21 cellular contexts compared by ENCODE assay signal in the genomic region with DNA sequence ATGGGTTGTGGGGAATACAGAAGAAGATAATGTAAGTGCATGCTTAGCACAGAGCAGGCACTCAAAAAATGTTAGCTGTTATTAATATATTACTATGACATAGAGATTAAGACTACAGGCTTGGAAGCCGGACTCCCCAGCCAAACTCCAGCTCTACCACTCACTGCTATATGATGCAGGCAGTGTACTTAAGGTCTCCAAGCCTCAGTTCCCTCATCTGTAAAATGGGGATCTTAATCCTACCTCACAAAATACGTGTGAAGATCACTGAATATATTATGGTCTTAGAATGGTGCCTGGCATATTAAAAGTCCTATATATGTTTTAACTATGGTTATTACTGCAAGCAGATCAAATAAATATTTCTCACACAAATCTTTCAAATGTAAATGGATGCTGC. TPM values are rescaled to one million over a fixed set of nuclear protein-coding genes. Genes with fewer than 3 reads are reported as not detected.
DNase-seq lines count a peak whose midpoint lies in the region; ATAC-seq, FAIRE-seq and TF ChIP-seq lines count a peak whose summit lies in the region.
"Had no signal": no experiment of that assay in that cellular context is flagged by ENCODE, and none has a peak within 500 bp of the region (broad histone marks: within the 10 kb centered on the region; RNA-seq: fewer than 3 reads in every experiment).

No MANE protein-coding gene starts in this region.

- intact Hi-C loops in Right ventricle myocardium superior (cut with DNase I) = no loop called here
- intact Hi-C loops in right cardiac atrium (cut with DNase I) = loop anchor here in 1 of 4 donors (5.0 kb wide), 1 partner anchor 38 kb away; no protein-coding TSS in a partner anchor
- intact Hi-C loops in GM12878 (cut with micrococcal nuclease; ENCODE audit: unreplicated experiment) = loop anchor here (1.0 to 5.0 kb wide), 2 partner anchors 78 to 103 kb away; no protein-coding TSS in a partner anchor
- intact Hi-C loops in transverse colon (cut with DNase I; ENCODE audit: low total_unique reads) = no loop called here

- TF ChIP-seq POLR2A in GM12878 (IDR thresholded peaks at IDR 0.05; ENCODE audit: low read depth, low read length) = no peak
- TF ChIP-seq POLR2A in transverse colon (IDR thresholded peaks at IDR 0.05) = no peak

- no peak for FAIRE-seq in GM12878 (lab: Jason Lieb, UNC)

- peak; percentile 19 for ATAC-seq in Right ventricle myocardium superior (ENCODE audit: poor library complexity)
- ATAC-seq in right cardiac atrium = no peak
- no peak for ATAC-seq in GM12878
- no peak for ATAC-seq in left lobe of liver
- no peak for ATAC-seq in GM18520 (IDR thresholded peaks at IDR 0.05; ENCODE audit: unreplicated experiment)
- ATAC-seq in GM21529 (IDR thresholded peaks at IDR 0.05; ENCODE audit: unreplicated experiment) = no peak

- H3K79me2 ChIP-seq in GM12878 (ENCODE audit: control insufficient read depth, insufficient read depth, low read length) = peaks cover 99% of the 10 kb centered on the region

- H3K36me3 ChIP-seq in GM12878 (ENCODE audit: control insufficient read depth in 2 of 2, insufficient read depth in 2 of 2, low read length in 1 of 2) = peaks cover 0 to 11% of the 10 kb centered on the region in 2 experiments; a peak in 1 of 4 replicates
- H3K36me3 ChIP-seq in transverse colon = no peaks in the 10 kb centered on the region
- H3K36me3 ChIP-seq: BE2C, MG63 had no signal

- H3K9ac ChIP-seq in GM12878 (ENCODE audit: control insufficient read depth, insufficient read depth, low read length) = peak overlapping the region; percentile 49

- peaks cover 22% of the 10 kb centered on the region for H4K20me1 ChIP-seq in GM12878 (ENCODE audit: control insufficient read depth, insufficient read depth)

- H3K4me2 ChIP-seq in GM12878 (ENCODE audit: control insufficient read depth, insufficient read depth) = peak overlapping the region; percentile 96

- H3K27me3 ChIP-seq in right cardiac atrium (ENCODE audit: control insufficient read depth, insufficient read depth) (no peaks in the 10 kb centered on the region), GM12878 (replicated peaks in 1 of 2; ENCODE audit: control insufficient read depth in 2 of 2, insufficient read depth in 2 of 2, low read length in 1 of 2) (no peaks in the 10 kb centered on the region), transverse colon (peaks cover 6% of the 10 kb centered on the region)
- H3K27me3 ChIP-seq: MG63 had no signal

- TF ChIP-seq CTCF in GM12878 (IDR thresholded peaks at IDR 0.05 in 2 of 3, conservative IDR thresholded peaks at IDR 0.05 in 1 of 3; ENCODE audit: control insufficient read depth in 2 of 3, extremely low read depth in 1 of 3, insufficient read depth in 1 of 3, low read depth in 3 of 3, low read length in 3 of 3) (no peak), transverse colon (IDR thresholded peaks at IDR 0.05) (no peak)

- in situ Hi-C loops in GM12878 (cut with MboI) (loop anchor here (10.0 kb wide), 1 partner anchor 989 kb away; the partner anchor contains the start of gene BLNK), transverse colon (cut with MboI; ENCODE audit: low pct_ligation_motif_present in 1 of 4, low pct_unique_long_range_greater_than_20kb in 1 of 4, low sequenced_read_pairs in 3 of 4) (no loop called here)

- SMC1A ChIA-PET in GM12878 (lab: Charles Lee; ENCODE audit: uncharacterized antibody, unreplicated experiment) = interaction anchor here (0.8 to 14.9 kb wide), 12 partner anchors 7 to 88 kb away, joined by 3 to 313 read pairs (median 6); no protein-coding TSS in a partner anchor

- TF ChIP-seq RAD21 in GM12878 (IDR thresholded peaks at IDR 0.05; ENCODE audit: insufficient read depth, low read depth, low read length) = no peak

- RAD21 ChIA-PET in GM12878 (lab: Charles Lee; ENCODE audit: unreplicated experiment) = interaction anchor here (0.6 to 6.2 kb wide), 12 partner anchors 8 to 350 kb away, joined by 3 to 139 read pairs (median 4); no protein-coding TSS in a partner anchor

- TF ChIP-seq EP300 in GM12878 (IDR thresholded peaks at IDR 0.05; ENCODE audit: borderline replicate concordance in 1 of 2, control insufficient read depth in 1 of 2, low read depth in 2 of 2, low read length in 2 of 2) (no peak), transverse colon (IDR thresholded peaks at IDR 0.05; ENCODE audit: low read depth) (no peak)

- H3K9me3 ChIP-seq in right cardiac atrium (ENCODE audit: control insufficient read depth, low read length) (no peaks in the 10 kb centered on the region), GM12878 (replicated peaks; ENCODE audit: control insufficient read depth, insufficient read depth, low read length) (no peaks in the 10 kb centered on the region), transverse colon (no peaks in the 10 kb centered on the region)
- H3K9me3 ChIP-seq: BE2C, MG63 had no signal

- BruUV-seq in GM12878 (replicated peaks; lab: Mats Ljungman, UMichigan) = no TSS peak

- DNase-seq in Right ventricle myocardium superior (no peak), right cardiac atrium (no peak), GM12878 (ENCODE audit: low read depth, low spot score) (no peak), left lobe of liver (ENCODE audit: low spot score) (peak; percentile 5), transverse colon (no peak), Ammon's horn (ENCODE audit: low spot score) (no peak)
- DNase-seq: 8988T; BE2C; CD4-positive, alpha-beta memory T cell; H9; Kasumi-1; MG63; NCI-H1048; NCI-H1436; NCI-H1930; NCI-H226; NCI-H524; NCI-H82; SIG-M5 had no signal

- no peak overlapping the region for H3K4me3 ChIP-seq in right cardiac atrium (ENCODE audit: low read length)
- peak overlapping the region; percentile 59 for H3K4me3 ChIP-seq in GM12878
- H3K4me3 ChIP-seq in transverse colon = no peak overlapping the region
- H3K4me3 ChIP-seq: MG63 had no signal

- CTCF ChIA-PET in GM12878 (lab: Yijun Ruan, JAX) = interaction anchor here (0.7 to 16.6 kb wide), 22 partner anchors 9 to 152 kb away, joined by 3 to 348 read pairs (median 4); no protein-coding TSS in a partner anchor

- 75% methylated on average over 2 of the region's 2 CpGs for WGBS in right cardiac atrium
- WGBS in GM12878 (ENCODE audit: insufficient coverage, insufficient replicate concordance, low lambda C conversion rate, missing lambda C conversion rate) = 93% methylated on average over 2 of the region's 2 CpGs
- WGBS in transverse colon (ENCODE audit: low coverage in 1 of 2), 2 donors = 78 to 80% methylated on average over 2 of the region's 2 CpGs

- POLR2A ChIA-PET in GM12878 (lab: Charles Lee) = interaction anchor here (1.1 to 1.6 kb wide), 3 partner anchors 8 to 42 kb away, joined by 3 to 7 read pairs (median 5); no protein-coding TSS in a partner anchor

- H2AFZ ChIP-seq in GM12878 (ENCODE audit: control insufficient read depth, low read depth, low read length) = no peak overlapping the region

- H3K27ac ChIP-seq in right cardiac atrium (ENCODE audit: low read length) = no peak overlapping the region
- H3K27ac ChIP-seq in GM12878 (ENCODE audit: control insufficient read depth, insufficient read depth) = no peak overlapping the region; the same call in 1 of the 2 replicates
- H3K27ac ChIP-seq in transverse colon = peak overlapping the region; percentile 92 to 99 (median 98)

- H3K4me1 ChIP-seq in right cardiac atrium (ENCODE audit: control insufficient read depth, insufficient read depth, low read length) = peaks cover 23% of the 10 kb centered on the region
- peaks cover 21% of the 10 kb centered on the region for H3K4me1 ChIP-seq in GM12878 (ENCODE audit: control insufficient read depth, insufficient read depth, low read length)
- peaks cover 17 to 82% (median 71%) of the 10 kb centered on the region in 4 donors for H3K4me1 ChIP-seq in transverse colon
- H3K4me1 ChIP-seq: BE2C had no signal

TF ChIP-seq in GM12878, 131 proteins besides CTCF, POLR2A, EP300 and RAD21 (continues in another document):
- TF ChIP-seq, protein P1, sequence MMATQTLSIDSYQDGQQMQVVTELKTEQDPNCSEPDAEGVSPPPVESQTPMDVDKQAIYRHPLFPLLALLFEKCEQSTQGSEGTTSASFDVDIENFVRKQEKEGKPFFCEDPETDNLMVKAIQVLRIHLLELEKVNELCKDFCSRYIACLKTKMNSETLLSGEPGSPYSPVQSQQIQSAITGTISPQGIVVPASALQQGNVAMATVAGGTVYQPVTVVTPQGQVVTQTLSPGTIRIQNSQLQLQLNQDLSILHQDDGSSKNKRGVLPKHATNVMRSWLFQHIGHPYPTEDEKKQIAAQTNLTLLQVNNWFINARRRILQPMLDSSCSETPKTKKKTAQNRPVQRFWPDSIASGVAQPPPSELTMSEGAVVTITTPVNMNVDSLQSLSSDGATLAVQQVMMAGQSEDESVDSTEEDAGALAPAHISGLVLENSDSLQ (IDR thresholded peaks at IDR 0.05) = no peak
- no peak for TF ChIP-seq ZNF24 (IDR thresholded peaks at IDR 0.05)
- TF ChIP-seq PML (IDR thresholded peaks at IDR 0.05; ENCODE audit: low read length) = no peak

RNA-seq across cellular contexts. Expression of gene PDLIM1, which starts 5.2 kb away (rescaled TPM):
- total RNA-seq in Right ventricle myocardium superior (226 TPM), right cardiac atrium (100 to 1,000 TPM; 159 to 227 (median 169) TPM), GM12878 (2014; rRNA removed) (86.5 and 95.7 TPM in 2 replicates), GM12878 (2014; rRNA removed; fragmentation: Illumina TruSeq; extraction: Trizol) (204 and 212 TPM in 2 replicates), GM12878 (2021) (527 and 530 TPM in 2 replicates), left lobe of liver (67.1 TPM), transverse colon (100 to 1,000 TPM; 201 to 259 (median 225) TPM)
- polyA plus RNA-seq in right cardiac atrium (211 TPM), GM12878 (2011; rRNA removed) (133 and 220 TPM in 2 replicates), GM12878 (2014; fragmentation: Illumina TruSeq; extraction: Trizol) (688 and 698 TPM in 2 replicates), GM12878 (2014; fragmentation: Nextera tagmentation; extraction: Ambion mirVana) (100 to 1,000 TPM; 133 to 338 TPM), GM12878 (2014; rRNA removed) (280 and 305 TPM in 2 replicates), GM12878 (2016; fragmentation: Nextera tagmentation; extraction: Ambion mirVana) (100 to 1,000 TPM; 689 to 714 TPM)
- 93.6 and 94.6 TPM in 2 replicates for total RNA-seq in GM12878 (2013; cell fraction: nucleolus; rRNA removed)
- 553 TPM for polyA plus RNA-seq in GM12878 (2011; ENCODE audit: low read depth)
- 344 and 508 TPM in 2 replicates for polyA plus RNA-seq in GM12878 (2011; cell fraction: cytosol; rRNA removed)
- polyA plus RNA-seq in GM12878 (2011; cell fraction: nucleus; rRNA removed) = 200 and 240 TPM in 2 replicates
- polyA plus RNA-seq in GM12878 (2012) = 602 and 737 TPM in 2 replicates
- polyA minus RNA-seq in GM12878 (2011; rRNA and poly(A)+ RNA removed) = 275 and 304 TPM in 2 replicates
- 146 and 173 TPM in 2 replicates for polyA minus RNA-seq in GM12878 (2011; cell fraction: cytosol; rRNA and poly(A)+ RNA removed)
- polyA minus RNA-seq in GM12878 (2011; cell fraction: nucleus; rRNA and poly(A)+ RNA removed) = 58.8 and 86.6 TPM in 2 replicates

Comparison
In these comparisons a context has a peak if more than half of its experiments do, and no peak if none do; other contexts are left out.
1. H3K27ac ChIP-seq: peak in transverse colon (4 of 4); none in right cardiac atrium (single experiment) and GM12878 (single experiment).